12 cellular contexts compared by ENCODE assay signal in the genomic region with DNA sequence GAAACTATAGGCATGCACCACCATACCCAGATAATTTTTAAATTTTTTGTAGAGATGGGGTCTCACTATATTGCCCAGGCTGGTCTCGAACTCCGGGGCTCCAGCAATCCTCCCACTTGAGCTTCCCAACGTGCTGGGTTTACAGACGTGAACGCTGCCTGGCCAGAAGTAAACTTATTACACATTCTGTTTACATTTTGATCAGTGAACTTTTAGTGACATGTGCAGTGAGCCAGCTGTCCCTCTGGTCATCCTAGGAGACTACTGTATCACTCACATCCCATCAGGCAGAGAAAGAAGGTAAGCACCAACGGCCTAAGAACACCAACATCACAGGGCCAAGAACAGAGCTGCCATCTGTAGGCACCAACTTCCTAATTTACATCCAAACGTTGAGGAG. TPM values are rescaled to one million over a fixed set of nuclear protein-coding genes. Genes with fewer than 3 reads are reported as not detected.
"Had no signal": no experiment of that assay in that cellular context is flagged by ENCODE, and none has a peak within 500 bp of the region (broad histone marks: within the 10 kb centered on the region; RNA-seq: fewer than 3 reads in every experiment).

No MANE protein-coding gene starts in this region.

- H3K4me2 ChIP-seq: GM23338 had no signal

- H3K9me3 ChIP-seq: HAP-1 had no signal

- H3K9ac ChIP-seq: GM23248 had no signal

- H3K27ac ChIP-seq: GM23248 had no signal

- ATAC-seq: GM23338, HCT116 had no signal

- H2AFZ ChIP-seq: GM23248, GM23338 had no signal

- DNase-seq: GM23248, GOT3, H7, H9, HCEC 1CT, HFFc6 had no signal

- H3K4me1 ChIP-seq: HAP-1 had no signal

- H3K4me3 ChIP-seq: GM23248, GM23338, HAP-1 had no signal

- FAIRE-seq: H1, H54 had no signal

RNA-seq across cellular contexts. Expression of a gene that starts 27.2 kb away (rescaled TPM):
- total RNA-seq: GM23248, GM23338, H1, H4, H7, H9, HFFc6 had no signal
- polyA plus RNA-seq: GM23248, GM23338, H1 had no signal

RNA-seq across cellular contexts. Expression of a gene that starts 50.3 kb away (rescaled TPM):
- total RNA-seq: GM23248, GM23338, H1, H4, H7, H9, HFFc6 had no signal
- polyA plus RNA-seq: GM23248, GM23338, H1 had no signal
